In the genomic region with DNA sequence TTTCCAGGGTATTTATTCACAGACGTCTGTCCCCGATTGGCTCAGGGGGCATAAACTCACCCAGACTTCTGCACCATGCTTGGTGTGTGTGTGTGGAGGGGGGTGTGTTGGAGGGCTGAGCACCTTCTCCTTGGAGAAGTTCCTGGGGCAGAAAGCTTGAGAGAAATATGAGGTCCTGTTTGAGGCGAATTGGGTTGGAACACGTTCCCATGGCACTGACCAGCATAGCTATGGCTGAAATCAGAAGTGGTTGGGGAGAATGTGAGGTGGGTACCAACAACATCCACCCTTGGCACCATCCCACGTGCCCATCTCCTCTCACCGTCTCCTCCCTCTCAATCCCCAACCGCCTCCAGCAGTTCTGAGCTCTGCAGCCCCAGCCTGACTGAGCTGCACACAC, we compare ENCODE assay signal across 35 cellular contexts.
"Had no signal": no experiment of that assay in that cellular context is flagged by ENCODE, and none has a peak within 500 bp of the region (broad histone marks: within the 10 kb centered on the region; RNA-seq: fewer than 3 reads in every experiment).

No MANE protein-coding gene starts in this region.

- H3K9me3 ChIP-seq: adrenal gland, body of pancreas, esophagus squamous epithelium, gastroesophageal sphincter, heart right ventricle had no signal

- DNase-seq: activated CD4-positive, alpha-beta memory T cell treated with anti-CD3 and anti-CD28 coated beads for 36 hours; activated CD4-positive, alpha-beta T cell treated with anti-CD3 and anti-CD28 coated beads for 36 hours; activated CD4-positive, alpha-beta T cell treated with anti-CD3 and anti-CD28 coated beads, Interleukin-2, amount 10 ng/mL, durations not matched to agents 24 days and 14 days; activated CD4-positive, CD25-positive, alpha-beta regulatory T cell; activated CD4-positive, CD25-positive, alpha-beta regulatory T cell treated with anti-CD3 and anti-CD28 coated beads, Interleukin-2, amount 50 U/mL, for 72 hours; activated CD8-positive, alpha-beta memory T cell treated with anti-CD3 and anti-CD28 coated beads, Interleukin-2, amount 10 ng/mL, durations not matched to agents 7 days and 5 days; activated CD8-positive, alpha-beta memory T cell treated with anti-CD3 and anti-CD28 coated beads, Interleukin-2, amount 50 U/mL, for 4 hours; activated CD8-positive, alpha-beta T cell treated with anti-CD3 and anti-CD28 coated beads, Interleukin-2, amount 10 ng/mL, durations not matched to agents 7 days and 5 days; activated effector memory CD4-positive, alpha-beta T cell treated with anti-CD3 and anti-CD28 coated beads, Interleukin-2, amount 50 U/mL, for 16 hours; activated naive CD4-positive, alpha-beta T cell treated with anti-CD3 and anti-CD28 coated beads for 36 hours; activated naive CD8-positive, alpha-beta T cell treated with anti-CD3 and anti-CD28 coated beads for 36 hours; activated naive CD8-positive, alpha-beta T cell treated with anti-CD3 and anti-CD28 coated beads, Interleukin-2, amount 50 U/mL, for 24 hours; activated T-cell treated with anti-CD3 and anti-CD28 coated beads, Interleukin-2, amount 50 U/mL, for 1 hour; activated T-cell treated with anti-CD3 and anti-CD28 coated beads, Interleukin-2, amount 50 U/mL, for 48 hours; amygdala; aorta; body of pancreas; caudate nucleus; cortex of kidney; dermis blood vessel endothelial cell; effector CD4-positive, alpha-beta T cell; effector memory CD8-positive, alpha-beta T cell; esophagus squamous epithelium; foreskin melanocyte; heart right ventricle; T-helper 2 cell had no signal

- FAIRE-seq: colon, endometrium, endothelial cell of umbilical vein had no signal

- H3K4me3 ChIP-seq: adrenal gland, body of pancreas, esophagus squamous epithelium, gastroesophageal sphincter, heart right ventricle had no signal

- ATAC-seq: activated CD4-positive, alpha-beta T cell treated with anti-CD3 and anti-CD28 coated beads for 36 hours; activated CD8-positive, alpha-beta memory T cell treated with anti-CD3 and anti-CD28 coated beads, Interleukin-2, amount 10 ng/mL, durations not matched to agents 7 days and 5 days; activated CD8-positive, alpha-beta T cell treated with anti-CD3 and anti-CD28 coated beads, Interleukin-2, amount 10 ng/mL, durations not matched to agents 7 days and 5 days; activated naive CD8-positive, alpha-beta T cell treated with anti-CD3 and anti-CD28 coated beads, Interleukin-2, amount 50 U/mL, for 24 hours; body of pancreas; effector memory CD8-positive, alpha-beta T cell; gastroesophageal sphincter; heart right ventricle had no signal

- H3K4me1 ChIP-seq: adrenal gland had no signal

- H3K36me3 Mint-ChIP-seq: activated CD4-positive, alpha-beta memory T cell treated with anti-CD3 and anti-CD28 coated beads for 36 hours; activated CD8-positive, alpha-beta memory T cell treated with anti-CD3 and anti-CD28 coated beads, Interleukin-2, amount 10 ng/mL, durations not matched to agents 7 days and 5 days; activated naive CD8-positive, alpha-beta T cell treated with anti-CD3 and anti-CD28 coated beads for 36 hours had no signal

- H3K36me3 ChIP-seq: adrenal gland, esophagus squamous epithelium, gastroesophageal sphincter, heart right ventricle had no signal

- H3K27ac Mint-ChIP-seq: activated CD4-positive, alpha-beta memory T cell treated with anti-CD3 and anti-CD28 coated beads for 36 hours; activated CD4-positive, alpha-beta T cell treated with anti-CD3 and anti-CD28 coated beads for 36 hours; activated CD4-positive, alpha-beta T cell treated with anti-CD3 and anti-CD28 coated beads, Interleukin-2, amount 10 ng/mL, durations not matched to agents 24 days and 14 days; activated CD8-positive, alpha-beta memory T cell treated with anti-CD3 and anti-CD28 coated beads, Interleukin-2, amount 10 ng/mL, durations not matched to agents 7 days and 5 days; activated CD8-positive, alpha-beta T cell treated with anti-CD3 and anti-CD28 coated beads, Interleukin-2, amount 10 ng/mL, durations not matched to agents 7 days and 5 days; activated naive CD4-positive, alpha-beta T cell treated with anti-CD3 and anti-CD28 coated beads for 36 hours; activated naive CD4-positive, alpha-beta T cell treated with anti-CD3 and anti-CD28 coated beads, Interleukin-2, amount 50 U/mL, for 24 hours; activated naive CD8-positive, alpha-beta T cell treated with anti-CD3 and anti-CD28 coated beads for 36 hours; activated naive CD8-positive, alpha-beta T cell treated with anti-CD3 and anti-CD28 coated beads, Interleukin-2, amount 50 U/mL, for 24 hours; activated T-helper 1 cell treated with anti-CD3 and anti-CD28 coated beads, Interleukin-12 subunit alpha, Interleukin-12 subunit beta, Interleukin-2, Interleukin-4 antibody, amounts not matched to agents 30 ng/mL and 10 ng/mL and 1 ng/mL, durations not matched to agents 14 hours and 24 hours and 36 hours; activated T-helper 2 cell treated with anti-CD3 and anti-CD28 coated beads, Interferon-gamma antibody, Interleukin-2, Interleukin-4, amounts not matched to agents 10 μg/mL and 5 μg/mL and 100 μg/mL, durations not matched to agents 14 hours and 24 hours and 36 hours; effector memory CD8-positive, alpha-beta T cell had no signal

- H3K27ac ChIP-seq: adrenal gland, body of pancreas, epithelial cell of prostate, esophagus squamous epithelium, gastroesophageal sphincter, heart right ventricle had no signal

- H3K4me3 Mint-ChIP-seq: activated CD4-positive, alpha-beta memory T cell treated with anti-CD3 and anti-CD28 coated beads for 36 hours; activated CD4-positive, alpha-beta T cell treated with anti-CD3 and anti-CD28 coated beads for 36 hours; activated CD4-positive, alpha-beta T cell treated with anti-CD3 and anti-CD28 coated beads, Interleukin-2, amount 10 ng/mL, durations not matched to agents 24 days and 14 days; activated CD8-positive, alpha-beta memory T cell treated with anti-CD3 and anti-CD28 coated beads, Interleukin-2, amount 10 ng/mL, durations not matched to agents 7 days and 5 days; activated CD8-positive, alpha-beta T cell treated with anti-CD3 and anti-CD28 coated beads, Interleukin-2, amount 10 ng/mL, durations not matched to agents 7 days and 5 days; activated naive CD4-positive, alpha-beta T cell treated with anti-CD3 and anti-CD28 coated beads for 36 hours; activated naive CD4-positive, alpha-beta T cell treated with anti-CD3 and anti-CD28 coated beads, Interleukin-2, amount 50 U/mL, for 24 hours; activated naive CD8-positive, alpha-beta T cell treated with anti-CD3 and anti-CD28 coated beads for 36 hours; activated naive CD8-positive, alpha-beta T cell treated with anti-CD3 and anti-CD28 coated beads, Interleukin-2, amount 50 U/mL, for 24 hours; activated T-helper 1 cell treated with anti-CD3 and anti-CD28 coated beads, Interleukin-12 subunit alpha, Interleukin-12 subunit beta, Interleukin-2, Interleukin-4 antibody, amounts not matched to agents 30 ng/mL and 10 ng/mL and 1 ng/mL, durations not matched to agents 14 hours and 24 hours and 36 hours; effector memory CD8-positive, alpha-beta T cell had no signal

- H3K9me3 Mint-ChIP-seq: activated CD4-positive, alpha-beta memory T cell treated with anti-CD3 and anti-CD28 coated beads for 36 hours; activated naive CD4-positive, alpha-beta T cell treated with anti-CD3 and anti-CD28 coated beads for 36 hours; activated T-helper 1 cell treated with anti-CD3 and anti-CD28 coated beads, Interleukin-12 subunit alpha, Interleukin-12 subunit beta, Interleukin-2, Interleukin-4 antibody, amounts not matched to agents 30 ng/mL and 10 ng/mL and 1 ng/mL, durations not matched to agents 14 hours and 24 hours and 36 hours; activated T-helper 2 cell treated with anti-CD3 and anti-CD28 coated beads, Interferon-gamma antibody, Interleukin-2, Interleukin-4, amounts not matched to agents 10 μg/mL and 5 μg/mL and 100 μg/mL, durations not matched to agents 14 hours and 24 hours and 36 hours had no signal
